ENCODE assay signal across 8 cellular contexts in the genomic region with DNA sequence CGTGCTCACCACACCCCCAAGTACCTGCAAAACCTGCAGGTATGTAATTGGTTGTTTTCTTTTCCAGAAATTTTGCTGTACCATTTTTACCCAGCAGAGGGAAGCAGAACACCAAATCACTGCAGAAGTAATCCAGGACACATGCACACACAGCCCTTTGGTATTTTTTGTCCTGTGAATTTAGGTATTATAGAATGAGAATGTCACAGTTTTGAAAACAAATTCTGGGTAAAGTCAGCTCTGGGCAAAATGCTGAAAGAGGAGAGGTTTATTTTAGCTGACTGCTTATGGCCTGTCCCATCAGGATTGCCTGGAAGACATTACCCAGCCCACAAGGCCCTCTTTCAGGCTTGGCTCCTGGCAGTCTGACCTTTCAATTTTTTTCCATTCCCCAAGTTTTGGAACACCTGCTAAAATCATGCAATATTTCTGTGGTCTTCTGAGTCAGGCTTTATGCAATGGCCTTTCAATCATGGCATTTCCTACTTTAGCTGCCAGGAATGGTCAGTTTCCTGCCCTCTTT.
DNase-seq lines count a peak whose midpoint lies in the region; ATAC-seq and TF ChIP-seq lines count a peak whose summit lies in the region.

No MANE protein-coding gene starts in this region.

- TF ChIP-seq CTCF in AG09309 (IDR thresholded peaks at IDR 0.05; ENCODE audit: control insufficient read depth, insufficient read depth, low read depth, low read length, missing control alignments), result peak; percentile 77
- TF ChIP-seq CTCF in GM10266 (IDR thresholded peaks at IDR 0.05; ENCODE audit: control insufficient read depth, insufficient read depth, low read depth, missing control alignments), result peak; percentile 77
- peak; percentile 77 for TF ChIP-seq CTCF in neutrophil (IDR thresholded peaks at IDR 0.05)

- no peak overlapping the region for H3K27ac ChIP-seq in neutrophil

- H3K36me3 ChIP-seq in neutrophil, result no peaks in the 10 kb centered on the region

- DNase-seq in AG09309 (ENCODE audit: low read depth) (peak; percentile 51), GM10266 (ENCODE audit: extremely low spot score) (peak; percentile 60), NCI-H128 (lab: John Stamatoyannopoulos, UW; ENCODE audit: unreplicated experiment) (peak; percentile 52), SW 1271 (lab: John Stamatoyannopoulos, UW) (peak; percentile 29 to 64), fibroblast of peridontal ligament (ENCODE audit: extremely low read depth) (peak; percentile 87), GDM1 (lab: John Stamatoyannopoulos, UW) (no peak)

- peaks cover 14 to 16% of the 10 kb centered on the region in 2 experiments for H3K4me1 ChIP-seq in neutrophil (ENCODE audit: control insufficient read depth in 1 of 2, insufficient read depth in 1 of 2, low read depth in 1 of 2, low read length in 1 of 2)

- H3K4me3 ChIP-seq in AG09309 (ENCODE audit: control insufficient read depth, low read depth, low read length) (no peak overlapping the region), neutrophil (ENCODE audit: low read depth in 1 of 2, low read length in 1 of 2) (no peak overlapping the region)

- H3K9me3 ChIP-seq in neutrophil, result no peaks in the 10 kb centered on the region

- H3K27me3 ChIP-seq in neutrophil, result peaks cover 13% of the 10 kb centered on the region

- ATAC-seq in GM19328 (IDR thresholded peaks at IDR 0.05; ENCODE audit: unreplicated experiment), result no peak
